In genomic region chr5:6505415-6505763, GRCh38 we compare ENCODE assay signal across 30 cellular contexts. TPM values are rescaled to one million over a fixed set of nuclear protein-coding genes. Genes with fewer than 3 reads are reported as not detected.
"Had no signal": no experiment of that assay in that cellular context is flagged by ENCODE, and none has a peak within 500 bp of the region (broad histone marks: within the 10 kb centered on the region; RNA-seq: fewer than 3 reads in every experiment).

No MANE protein-coding gene starts in this region.

- DNase-seq: activated CD4-positive, alpha-beta memory T cell treated with anti-CD3 and anti-CD28 coated beads, Interleukin-2, amount 10 ng/mL, durations not matched to agents 7 days and 5 days; activated CD4-positive, alpha-beta T cell treated with anti-CD3 and anti-CD28 coated beads for 48 hours; activated CD8-positive, alpha-beta memory T cell treated with anti-CD3 and anti-CD28 coated beads, Interleukin-2, amount 50 U/mL, for 48 hours; activated gamma-delta T cell treated with Interleukin-2 at 50 U/mL for 16 hours; activated naive CD4-positive, alpha-beta T cell treated with anti-CD3 and anti-CD28 coated beads, Interleukin-2, amount 50 U/mL, for 16 hours; activated T-cell treated with anti-CD3 and anti-CD28 coated beads, Interleukin-2, amount 50 U/mL, for 24 hours; amniotic stem cell; brain microvascular endothelial cell; dorsolateral prefrontal cortex; effector memory CD4-positive, alpha-beta T cell; head of caudate nucleus; immature natural killer cell; lower lobe of right lung; mesendoderm; natural killer cell; occipital lobe; stimulated activated CD4-positive, alpha-beta T cell treated with anti-CD3 and anti-CD28 coated beads, Interleukin-2, amount 100 ng/mL, for 24 hours; stimulated activated naive B cell treated with anti-CD40 and anti-IgM and Interleukin-4, amounts not matched to agents 10 μg/mL and 1 μg/mL and 100 μg/mL, for 72 hours; stomach; T-helper 9 cell; thyroid gland; upper lobe of right lung; WERI-Rb-1 had no signal

- H3K27ac Mint-ChIP-seq: activated CD4-positive, alpha-beta memory T cell treated with anti-CD3 and anti-CD28 coated beads, Interleukin-2, amount 10 ng/mL, durations not matched to agents 7 days and 5 days; activated T-cell treated with anti-CD3 and anti-CD28 coated beads, Interleukin-2, amount 50 U/mL, for 24 hours; activated T-helper 17 cell treated with anti-CD3 and anti-CD28 coated beads, Interleukin-2, amount 50 U/mL, for 72 hours; immature natural killer cell; natural killer cell; neural progenitor cell; stimulated activated naive B cell treated with anti-CD40 and anti-IgM and Interleukin-4, amounts not matched to agents 10 μg/mL and 1 μg/mL and 100 μg/mL, for 72 hours had no signal

- ATAC-seq: activated CD4-positive, CD25-positive, alpha-beta regulatory T cell treated with anti-CD3 and anti-CD28 coated beads, Interleukin-2, amount 50 U/mL, for 24 hours; activated T-helper 17 cell treated with anti-CD3 and anti-CD28 coated beads, Interleukin-2, amount 50 U/mL, for 72 hours; gastroesophageal sphincter; lower lobe of right lung; natural killer cell; stimulated activated naive B cell treated with anti-CD40 and anti-IgM and Interleukin-4, amounts not matched to agents 10 μg/mL and 1 μg/mL and 100 μg/mL, for 72 hours; upper lobe of right lung had no signal

- H3K36me3 Mint-ChIP-seq: immature natural killer cell, natural killer cell, neural progenitor cell had no signal

- H3K9me3 Mint-ChIP-seq: activated T-cell treated with anti-CD3 and anti-CD28 coated beads, Interleukin-2, amount 50 U/mL, for 24 hours had no signal

- H3K4me1 Mint-ChIP-seq: activated CD4-positive, alpha-beta memory T cell treated with anti-CD3 and anti-CD28 coated beads, Interleukin-2, amount 10 ng/mL, durations not matched to agents 7 days and 5 days; activated T-helper 17 cell treated with anti-CD3 and anti-CD28 coated beads, Interleukin-2, amount 50 U/mL, for 72 hours; immature natural killer cell; natural killer cell; stimulated activated naive B cell treated with anti-CD40 and anti-IgM and Interleukin-4, amounts not matched to agents 10 μg/mL and 1 μg/mL and 100 μg/mL, for 72 hours had no signal

- H3K4me3 Mint-ChIP-seq: activated CD4-positive, alpha-beta memory T cell treated with anti-CD3 and anti-CD28 coated beads, Interleukin-2, amount 10 ng/mL, durations not matched to agents 7 days and 5 days; activated T-cell treated with anti-CD3 and anti-CD28 coated beads, Interleukin-2, amount 50 U/mL, for 24 hours; activated T-helper 17 cell treated with anti-CD3 and anti-CD28 coated beads, Interleukin-2, amount 50 U/mL, for 72 hours; immature natural killer cell; natural killer cell; neural progenitor cell; stimulated activated naive B cell treated with anti-CD40 and anti-IgM and Interleukin-4, amounts not matched to agents 10 μg/mL and 1 μg/mL and 100 μg/mL, for 72 hours had no signal

RNA-seq across cellular contexts. Expression of gene UBE2QL1, which starts 56.7 kb away (rescaled TPM):
- total RNA-seq: activated T-helper 17 cell treated with anti-CD3 and anti-CD28 coated beads, Interleukin-2, amount 50 U/mL, for 72 hours; fibroblast of lung; fibroblast of villous mesenchyme; lower lobe of right lung; mononuclear cell; natural killer cell; upper lobe of right lung had no signal
